Comparison of ENCODE assay signal across 18 cellular contexts in genomic region chr4:148120216-148120615, GRCh38.
DNase-seq lines count a peak whose midpoint lies in the region; ATAC-seq and TF ChIP-seq lines count a peak whose summit lies in the region.
"Had no signal": no experiment of that assay in that cellular context is flagged by ENCODE, and none has a peak within 500 bp of the region (broad histone marks: within the 10 kb centered on the region; RNA-seq: fewer than 3 reads in every experiment).

No MANE protein-coding gene starts in this region.

- H4K20me1 ChIP-seq in neural cell (ENCODE audit: insufficient read depth), result no peaks in the 10 kb centered on the region
- H4K20me1 ChIP-seq: BLaER1 had no signal

- TF ChIP-seq RAD21 in neural cell (conservative IDR thresholded peaks at IDR 0.05), result no peak

- ATAC-seq in HG03520 (IDR thresholded peaks at IDR 0.05; ENCODE audit: unreplicated experiment), result no peak
- ATAC-seq in HG03108 (IDR thresholded peaks at IDR 0.05; ENCODE audit: unreplicated experiment), result no peak
- no peak for ATAC-seq in GM18870 (IDR thresholded peaks at IDR 0.05; ENCODE audit: unreplicated experiment)
- ATAC-seq: A549, HCT116 had no signal

- no peak overlapping the region for H3K4me3 ChIP-seq in AG10803 (ENCODE audit: low read length)
- H3K4me3 ChIP-seq in adipocyte (ENCODE audit: low read length), result no peak overlapping the region
- H3K4me3 ChIP-seq in neural cell (ENCODE audit: low read length), result no peak overlapping the region
- H3K4me3 ChIP-seq: A549, BLaER1 had no signal

- no peaks in the 10 kb centered on the region for H3K27me3 ChIP-seq in adipocyte (replicated peaks; ENCODE audit: control insufficient read depth, insufficient read depth, low read length)
- H3K27me3 ChIP-seq in neural cell (ENCODE audit: insufficient read depth, low read depth, low read length), result no peaks in the 10 kb centered on the region
- H3K27me3 ChIP-seq: BLaER1 had no signal

- peak; percentile 5 for DNase-seq in AG10803 (ENCODE audit: low read depth)
- peak; percentile 57 for DNase-seq in adipocyte (ENCODE audit: low read depth)
- peak; percentile 6 for DNase-seq in fibroblast of peridontal ligament (ENCODE audit: extremely low read depth)
- DNase-seq: CD4-positive, alpha-beta memory T cell; DMS79 treated with DMSO at 0.1 percent for 48 hours; EL; GOT3; H7; HFFc6 had no signal

- H2AFZ ChIP-seq in neural cell (ENCODE audit: low read depth, low read length), result no peak overlapping the region

- no peaks in the 10 kb centered on the region for H3K79me2 ChIP-seq in neural cell (replicated peaks; ENCODE audit: insufficient read depth, low read length)

- peak; percentile 40 for TF ChIP-seq EP300 in neural cell (conservative IDR thresholded peaks at IDR 0.05; ENCODE audit: poor library complexity, severe bottlenecking)

- TF ChIP-seq CTCF in AG10803 (conservative IDR thresholded peaks at IDR 0.05; ENCODE audit: low read length) (no peak), neural cell (IDR thresholded peaks at IDR 0.05; ENCODE audit: poor library complexity, severe bottlenecking) (no peak)

- no peaks in the 10 kb centered on the region for H3K9me2 ChIP-seq in neural cell (ENCODE audit: insufficient read depth, low read length)

- H3K27ac ChIP-seq in neural cell (ENCODE audit: low read length), result no peak overlapping the region
- H3K27ac ChIP-seq: 22Rv1, A549, BLaER1, HL-60 had no signal

- H3K36me3 ChIP-seq in adipocyte (ENCODE audit: control insufficient read depth, insufficient read depth, low read length, severe bottlenecking) (no peaks in the 10 kb centered on the region), neural cell (ENCODE audit: insufficient read depth, low read length) (no peaks in the 10 kb centered on the region)
- H3K36me3 ChIP-seq: BLaER1 had no signal

- H3K9me3 ChIP-seq in adipocyte (ENCODE audit: control insufficient read depth, low read length) (peaks cover 23% of the 10 kb centered on the region), neural cell (ENCODE audit: low read length) (no peaks in the 10 kb centered on the region)
- H3K9me3 ChIP-seq: A549 had no signal

- H3K9ac ChIP-seq in adipocyte (ENCODE audit: low read length) (no peak overlapping the region), neural cell (ENCODE audit: low read length) (no peak overlapping the region)
- H3K9ac ChIP-seq: BLaER1 had no signal

- no peaks in the 10 kb centered on the region for H3F3A ChIP-seq in neural cell (ENCODE audit: insufficient read depth, low read length, poor library complexity, severe bottlenecking)

- H3K4me1 ChIP-seq in adipocyte (ENCODE audit: control insufficient read depth, insufficient read depth, low read length), result peaks cover 13% of the 10 kb centered on the region
- H3K4me1 ChIP-seq: A549, BLaER1 had no signal

- no peak overlapping the region for H3K4me2 ChIP-seq in neural cell (ENCODE audit: low read length)
- H3K4me2 ChIP-seq: A549, BLaER1 had no signal

TF ChIP-seq in neural cell, 6 proteins besides CTCF, POLR2A, EP300 and RAD21:
- no peak for TF ChIP-seq SMC3 (conservative IDR thresholded peaks at IDR 0.05; ENCODE audit: poor library complexity)
- TF ChIP-seq POLR2AphosphoS5 (IDR thresholded peaks at IDR 0.05), result no peak
- TF ChIP-seq EZH2 (IDR thresholded peaks at IDR 0.05; ENCODE audit: borderline replicate concordance, insufficient read depth, low read length, poor library complexity, severe bottlenecking), result no peak
- TF ChIP-seq REST (IDR thresholded peaks at IDR 0.05; ENCODE audit: borderline replicate concordance), result no peak
- no peak for TF ChIP-seq TAF1 (IDR thresholded peaks at IDR 0.05; ENCODE audit: low read depth)
- no peak for TF ChIP-seq MXI1 (conservative IDR thresholded peaks at IDR 0.05; ENCODE audit: poor library complexity, severe bottlenecking)
TF ChIP-seq in neural cell: peak in this region for 0.

Comparison
In these comparisons a context has a peak if more than half of its experiments do, and no peak if none do; other contexts are left out.
1. DNase-seq: peak in every context shown above with its lines; median percentile 57 in adipocyte; 6 in fibroblast of peridontal ligament; 5 in AG10803.